In the genomic region with DNA sequence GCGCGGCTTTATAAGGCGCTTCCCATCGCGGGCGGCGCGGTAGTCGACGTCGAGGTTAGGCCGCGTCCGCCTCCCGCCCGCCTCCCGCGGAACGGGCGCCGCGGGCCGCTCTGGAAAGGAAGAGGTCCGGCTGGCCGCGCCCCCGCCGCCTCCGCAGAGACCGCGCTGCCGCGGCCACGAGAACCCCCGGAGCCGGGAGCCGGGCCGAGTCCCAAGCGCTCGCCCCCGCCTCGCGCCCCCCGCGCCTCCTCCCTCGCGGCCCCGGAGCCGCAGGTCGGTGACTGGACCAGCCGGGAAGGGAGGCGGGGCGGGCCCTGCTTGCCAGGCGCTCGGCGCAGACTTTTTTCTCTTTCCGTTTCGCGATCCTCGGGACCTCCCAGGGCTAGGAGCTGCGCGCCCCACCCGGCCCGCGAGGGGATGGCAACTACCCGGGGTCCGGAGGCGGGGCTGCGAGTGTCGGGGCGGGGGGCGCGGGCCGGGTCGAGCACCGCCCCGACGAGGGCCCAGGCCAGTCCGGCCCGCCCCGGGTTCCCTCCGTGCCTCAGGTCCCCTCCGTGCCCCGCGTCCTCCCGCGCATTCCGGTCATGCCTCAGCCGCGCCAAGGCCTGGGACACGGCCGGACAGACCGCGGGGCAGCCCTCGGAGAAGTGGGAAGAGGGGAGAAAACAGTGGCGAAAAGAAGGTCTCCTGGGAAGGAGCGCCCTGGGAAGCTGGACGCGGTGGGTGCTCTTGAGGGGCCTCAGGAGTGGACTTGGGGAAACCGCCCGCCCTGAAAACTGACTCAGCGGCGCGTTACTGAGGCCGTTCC, we compare ENCODE assay signal across 8 cellular contexts. TPM values are rescaled to one million over a fixed set of nuclear protein-coding genes. Genes with fewer than 3 reads are reported as not detected.
DNase-seq lines count a peak whose midpoint lies in the region; ATAC-seq, FAIRE-seq and TF ChIP-seq lines count a peak whose summit lies in the region.

No MANE protein-coding gene starts in this region.

- no peak overlapping the region for H3K27ac Mint-ChIP-seq in immature natural killer cell

- no peaks in the 10 kb centered on the region for H3K36me3 ChIP-seq in small intestine (ENCODE audit: control insufficient read depth in 2 of 2, insufficient read depth in 2 of 2, low read length in 2 of 2)

- TF ChIP-seq CTCF in cardiac fibroblast (IDR thresholded peaks at IDR 0.05; ENCODE audit: low read depth, low read length), result peak; percentile 37

- H3K36me3 Mint-ChIP-seq in immature natural killer cell, result no peaks in the 10 kb centered on the region

- no peaks in the 10 kb centered on the region for H3K9me3 ChIP-seq in small intestine (ENCODE audit: control insufficient read depth, low read depth)

- no peaks in the 10 kb centered on the region for H3K9me3 Mint-ChIP-seq in immature natural killer cell

- no peak for FAIRE-seq in small intestine (lab: Jason Lieb, UNC)

- 1 to 8% (median 4%) methylated on average over 46 to 105 of the region's 105 CpGs for WGBS in small intestine, 3 donors

- H3K4me1 ChIP-seq in small intestine (ENCODE audit: control insufficient read depth in 2 of 2, insufficient read depth in 1 of 2, low read depth in 1 of 2, low read length in 1 of 2), result no peaks in the 10 kb centered on the region

- H3K27me3 Mint-ChIP-seq in immature natural killer cell (ENCODE audit: low read depth in 3 of 3), result peaks cover 11 to 22% (median 15%) of the 10 kb centered on the region in 3 donors

- H3K4me1 Mint-ChIP-seq in immature natural killer cell, result peaks cover 7% of the 10 kb centered on the region in 2 donors

- H3K27ac ChIP-seq in small intestine (ENCODE audit: low read depth in 1 of 2, low read length in 1 of 2), result peak overlapping the region; percentile 93 to 96

- peak overlapping the region; percentile 33 to 57 (median 35) for H3K4me3 Mint-ChIP-seq in immature natural killer cell

- peak; percentile 59 for ATAC-seq in GM21737 (IDR thresholded peaks at IDR 0.05; ENCODE audit: unreplicated experiment)

- H3K4me3 ChIP-seq in cardiac fibroblast (replicated peaks in 1 of 2; ENCODE audit: low read depth in 2 of 2, low read length in 2 of 2), result peak overlapping the region; percentile 86 to 88
- peak overlapping the region; percentile 72 to 81 for H3K4me3 ChIP-seq in small intestine (ENCODE audit: low read depth in 1 of 2, low read length in 2 of 2)

- peak; percentile 95 for DNase-seq in ELR (ENCODE audit: low read depth)
- peak; percentile 91 for DNase-seq in LHCN-M2 (ENCODE audit: low read depth)
- DNase-seq in activated CD4-positive, CD25-positive, alpha-beta regulatory T cell (lab: John Stamatoyannopoulos, UW), result peak; percentile 25 to 30 (median 26)
- peak; percentile 91 to 97 for DNase-seq in cardiac fibroblast (ENCODE audit: low read depth in 2 of 2)
- peak; percentile 38 to 40 (median 38) for DNase-seq in immature natural killer cell
- peak; percentile 65 for DNase-seq in small intestine
- no peak for DNase-seq in KG1 (lab: John Stamatoyannopoulos, UW)

- H3K27me3 ChIP-seq in small intestine (ENCODE audit: control insufficient read depth in 2 of 2, insufficient read depth in 2 of 2, low read length in 2 of 2), result no peaks in the 10 kb centered on the region

RNA-seq across cellular contexts. Expression of gene PXDC1, which starts 0.4 kb away (rescaled TPM):
- total RNA-seq in LHCN-M2 (2014; rRNA removed), result 43.1 and 44.6 TPM in 2 replicates
- polyA plus RNA-seq in LHCN-M2 (2012), result 58.3 TPM
- polyA plus RNA-seq in immature natural killer cell (not detected), small intestine (10 to 100 TPM; 21.6 to 97.5 (median 89.5) TPM)

Comparison
In these comparisons a context has a peak if more than half of its experiments do, and no peak if none do; other contexts are left out.
1. RNA of gene PXDC1, which starts 0.4 kb away (polyA plus RNA-seq): 21.6 to 97.5 TPM in small intestine; not detected in immature natural killer cell; every median in the first group is over 10 times any median in the second.